In genomic region chr2:236745420-236746210, GRCh38 we compare ENCODE assay signal across 1 cellular context.
TF ChIP-seq lines count a peak whose summit lies in the region.

No MANE protein-coding gene starts in this region.

TF ChIP-seq in neural cell, 6 proteins besides CTCF, POLR2A, EP300 and RAD21 (continued from another document):
- TF ChIP-seq MXI1 (conservative IDR thresholded peaks at IDR 0.05; ENCODE audit: poor library complexity, severe bottlenecking) (no peak), POLR2AphosphoS5 (IDR thresholded peaks at IDR 0.05) (no peak), EZH2 (IDR thresholded peaks at IDR 0.05; ENCODE audit: borderline replicate concordance, insufficient read depth, low read length, poor library complexity, severe bottlenecking) (no peak), TAF1 (IDR thresholded peaks at IDR 0.05; ENCODE audit: low read depth) (no peak), SMC3 (conservative IDR thresholded peaks at IDR 0.05; ENCODE audit: poor library complexity) (no peak)
